Comparison of ENCODE assay signal across 2 cellular contexts in genomic region chr5:45454114-45454513, GRCh38.
A peak's percentile ranks its signal among the peaks of the same experiment; 100 is the strongest.
TF ChIP-seq lines count a peak whose summit lies in the region.

No MANE protein-coding gene starts in this region.

TF ChIP-seq in WTC11, 78 proteins besides CTCF, POLR2A, EP300 and RAD21 (continued from another document):
- TF ChIP-seq FOXP4 (CRISPR knock-in tag; IDR thresholded peaks at IDR 0.05): no peak

TF ChIP-seq in HepG2, 621 proteins besides CTCF, POLR2A, EP300 and RAD21 (continued from another document):
- TF ChIP-seq HNF1A (IDR thresholded peaks at IDR 0.05; ENCODE audit: low read depth) (no peak), HNF1A (CRISPR knock-in tag; IDR thresholded peaks at IDR 0.05; ENCODE audit: borderline replicate concordance) (no peak), RFX5 (IDR thresholded peaks at IDR 0.05; ENCODE audit: low read depth, low read length) (peak; percentile 96), ZNF781 (CRISPR knock-in tag; IDR thresholded peaks at IDR 0.05; ENCODE audit: borderline replicate concordance, not compliant biosample characterization) (no peak), NFYB (CRISPR knock-in tag; IDR thresholded peaks at IDR 0.05) (peak; percentile 50; the same call in 1 of the 2 replicates), IRF2 (CRISPR knock-in tag; IDR thresholded peaks at IDR 0.05) (no peak), SAP130 (CRISPR knock-in tag; IDR thresholded peaks at IDR 0.05; ENCODE audit: low read depth) (no peak), MXD3 (CRISPR knock-in tag; IDR thresholded peaks at IDR 0.05) (no peak), HNRNPL (IDR thresholded peaks at IDR 0.05; ENCODE audit: low read depth, low read length) (no peak), AKAP8 (CRISPR knock-in tag; IDR thresholded peaks at IDR 0.05) (no peak), NCOA1 (CRISPR knock-in tag; IDR thresholded peaks at IDR 0.05) (no peak), ZNF121 (CRISPR knock-in tag; IDR thresholded peaks at IDR 0.05) (no peak), ZNF710 (CRISPR knock-in tag; IDR thresholded peaks at IDR 0.05; ENCODE audit: borderline replicate concordance) (no peak), BRCA1 (CRISPR knock-in tag; IDR thresholded peaks at IDR 0.05) (no peak), TBL1XR1 (IDR thresholded peaks at IDR 0.05; ENCODE audit: borderline replicate concordance, low read length, partially characterized antibody) (no peak), ISL2 (CRISPR knock-in tag; IDR thresholded peaks at IDR 0.05) (no peak)
